Comparison of ENCODE assay signal across 1 cellular context in the genomic region with DNA sequence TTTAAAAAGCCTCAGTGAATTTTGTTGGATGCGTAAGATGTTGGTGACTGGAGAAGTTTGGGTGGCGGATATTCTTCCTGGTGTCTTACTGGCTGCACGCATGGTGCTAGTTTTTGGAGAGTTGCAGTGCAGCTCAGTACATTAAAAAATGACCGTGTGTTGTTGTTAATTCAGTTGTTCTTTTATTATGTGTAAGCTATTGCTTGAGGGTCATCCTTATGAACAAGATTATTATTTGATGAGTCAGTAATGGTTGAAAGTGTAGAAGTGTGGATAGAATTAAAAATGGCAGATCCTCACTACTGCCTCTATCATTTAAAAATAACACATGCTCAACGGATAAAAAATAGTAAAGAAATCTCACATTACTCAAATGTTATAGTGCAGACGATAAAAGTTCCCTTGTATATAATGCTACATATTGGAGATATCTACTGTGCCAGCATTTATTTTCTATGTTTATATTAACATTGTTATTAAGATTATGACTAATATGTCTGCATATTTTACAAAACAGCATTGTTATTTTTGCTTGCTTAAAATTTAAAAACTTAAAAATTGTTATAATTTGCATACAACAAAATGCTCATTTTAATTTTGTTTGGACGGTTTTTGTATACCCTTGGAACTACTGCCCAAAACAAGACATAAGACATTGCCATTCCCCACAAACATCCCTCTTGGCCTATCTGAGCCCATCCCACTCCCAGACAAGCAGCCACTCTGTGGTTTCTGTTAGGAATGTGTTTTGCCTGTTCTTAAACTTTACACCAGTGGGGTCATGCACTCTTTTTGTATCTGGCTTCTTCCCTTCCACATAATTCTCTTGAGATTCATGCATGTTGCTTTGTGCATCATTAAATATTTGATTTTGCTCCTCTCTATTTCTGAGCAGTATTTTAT.
TF ChIP-seq lines count a peak whose summit lies in the region.

No MANE protein-coding gene starts in this region.

TF ChIP-seq in SK-N-SH treated with all-trans-retinoic acid at 6 μM for 48 hours, 23 proteins besides CTCF, POLR2A, EP300 and RAD21:
- no peak for TF ChIP-seq ZFP30 (CRISPR knock-in tag; IDR thresholded peaks at IDR 0.05)
- no peak for TF ChIP-seq ESRRG (CRISPR knock-in tag; IDR thresholded peaks at IDR 0.05)
- no peak for TF ChIP-seq ISL1 (CRISPR knock-in tag; IDR thresholded peaks at IDR 0.05)
- no peak for TF ChIP-seq ZFP3 (CRISPR knock-in tag; IDR thresholded peaks at IDR 0.05)
- no peak for TF ChIP-seq ARNTL (CRISPR knock-in tag; IDR thresholded peaks at IDR 0.05; ENCODE audit: borderline replicate concordance, low read depth)
- TF ChIP-seq RARB (CRISPR knock-in tag; IDR thresholded peaks at IDR 0.05): no peak
- TF ChIP-seq, protein P1, sequence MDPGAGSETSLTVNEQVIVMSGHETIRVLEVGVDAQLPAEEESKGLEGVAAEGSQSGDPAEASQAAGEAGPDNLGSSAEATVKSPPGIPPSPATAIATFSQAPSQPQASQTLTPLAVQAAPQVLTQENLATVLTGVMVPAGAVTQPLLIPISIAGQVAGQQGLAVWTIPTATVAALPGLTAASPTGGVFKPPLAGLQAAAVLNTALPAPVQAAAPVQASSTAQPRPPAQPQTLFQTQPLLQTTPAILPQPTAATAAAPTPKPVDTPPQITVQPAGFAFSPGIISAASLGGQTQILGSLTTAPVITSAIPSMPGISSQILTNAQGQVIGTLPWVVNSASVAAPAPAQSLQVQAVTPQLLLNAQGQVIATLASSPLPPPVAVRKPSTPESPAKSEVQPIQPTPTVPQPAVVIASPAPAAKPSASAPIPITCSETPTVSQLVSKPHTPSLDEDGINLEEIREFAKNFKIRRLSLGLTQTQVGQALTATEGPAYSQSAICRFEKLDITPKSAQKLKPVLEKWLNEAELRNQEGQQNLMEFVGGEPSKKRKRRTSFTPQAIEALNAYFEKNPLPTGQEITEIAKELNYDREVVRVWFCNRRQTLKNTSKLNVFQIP (CRISPR knock-in tag; IDR thresholded peaks at IDR 0.05; ENCODE audit: borderline replicate concordance, low read depth): no peak
- TF ChIP-seq, protein P2, sequence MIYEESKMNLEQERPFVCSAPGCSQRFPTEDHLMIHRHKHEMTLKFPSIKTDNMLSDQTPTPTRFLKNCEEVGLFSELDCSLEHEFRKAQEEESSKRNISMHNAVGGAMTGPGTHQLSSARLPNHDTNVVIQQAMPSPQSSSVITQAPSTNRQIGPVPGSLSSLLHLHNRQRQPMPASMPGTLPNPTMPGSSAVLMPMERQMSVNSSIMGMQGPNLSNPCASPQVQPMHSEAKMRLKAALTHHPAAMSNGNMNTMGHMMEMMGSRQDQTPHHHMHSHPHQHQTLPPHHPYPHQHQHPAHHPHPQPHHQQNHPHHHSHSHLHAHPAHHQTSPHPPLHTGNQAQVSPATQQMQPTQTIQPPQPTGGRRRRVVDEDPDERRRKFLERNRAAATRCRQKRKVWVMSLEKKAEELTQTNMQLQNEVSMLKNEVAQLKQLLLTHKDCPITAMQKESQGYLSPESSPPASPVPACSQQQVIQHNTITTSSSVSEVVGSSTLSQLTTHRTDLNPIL (CRISPR knock-in tag; IDR thresholded peaks at IDR 0.05; ENCODE audit: low read depth): no peak
- no peak for TF ChIP-seq CSRNP3 (CRISPR knock-in tag; IDR thresholded peaks at IDR 0.05)
- no peak for TF ChIP-seq SNAI2 (CRISPR knock-in tag; IDR thresholded peaks at IDR 0.05)
- TF ChIP-seq ZNF565 (CRISPR knock-in tag; conservative IDR thresholded peaks at IDR 0.05; ENCODE audit: low read depth): no peak
- no peak for TF ChIP-seq CSDC2 (CRISPR knock-in tag; IDR thresholded peaks at IDR 0.05)
- TF ChIP-seq PPARA (CRISPR knock-in tag; IDR thresholded peaks at IDR 0.05; ENCODE audit: borderline replicate concordance): no peak
- TF ChIP-seq TOX (CRISPR knock-in tag; IDR thresholded peaks at IDR 0.05; ENCODE audit: borderline replicate concordance): no peak
- no peak for TF ChIP-seq BACH2 (CRISPR knock-in tag; IDR thresholded peaks at IDR 0.05; ENCODE audit: borderline replicate concordance)
- no peak for TF ChIP-seq OSR1 (CRISPR knock-in tag; IDR thresholded peaks at IDR 0.05)
- TF ChIP-seq PATZ1 (CRISPR knock-in tag; IDR thresholded peaks at IDR 0.05; ENCODE audit: borderline replicate concordance): no peak
- no peak for TF ChIP-seq GLIS3 (CRISPR knock-in tag; IDR thresholded peaks at IDR 0.05)
- TF ChIP-seq ZNF70 (CRISPR knock-in tag; IDR thresholded peaks at IDR 0.05): no peak
